8 cellular contexts compared by ENCODE assay signal in genomic region chr9:131738293-131738692, GRCh38. TPM values are rescaled to one million over a fixed set of nuclear protein-coding genes. Genes with fewer than 3 reads are reported as not detected.
DNase-seq lines count a peak whose midpoint lies in the region; ATAC-seq and TF ChIP-seq lines count a peak whose summit lies in the region.

No MANE protein-coding gene starts in this region.

- CTCF ChIA-PET in AG04450 (lab: Charles Lee): interaction anchor here (1.3 to 3.6 kb wide), 3 partner anchors 29 to 146 kb away, joined by 4 to 56 read pairs (median 4); no protein-coding TSS in a partner anchor

- POLR2A ChIA-PET in AG04450 (lab: Yijun Ruan, JAX): interaction anchor here (0.5 to 0.7 kb wide), 2 partner anchors 103 to 1193 kb away, joined by 3 to 4 read pairs; no protein-coding TSS in a partner anchor

- no peaks in the 10 kb centered on the region for H3K27me3 ChIP-seq in AG04450 (ENCODE audit: control insufficient read depth, insufficient read depth, low read length)
- H3K27me3 ChIP-seq in HUES48 (ENCODE audit: control insufficient read depth, insufficient read depth, low read length): no peaks in the 10 kb centered on the region
- H3K27me3 ChIP-seq in breast epithelium: no peaks in the 10 kb centered on the region
- no peaks in the 10 kb centered on the region for H3K27me3 ChIP-seq in muscle layer of colon (ENCODE audit: control insufficient read depth in 1 of 2, insufficient read depth in 2 of 2, low read length in 2 of 2)

- H3K9me3 ChIP-seq in AG04450 (ENCODE audit: control insufficient read depth, insufficient read depth, low read length): no peaks in the 10 kb centered on the region; the same call in 1 of the 2 replicates
- H3K9me3 ChIP-seq in HUES48 (ENCODE audit: control insufficient read depth, insufficient read depth, low read length): no peaks in the 10 kb centered on the region
- H3K9me3 ChIP-seq in breast epithelium: no peaks in the 10 kb centered on the region
- no peaks in the 10 kb centered on the region for H3K9me3 ChIP-seq in muscle layer of colon (ENCODE audit: low read length)

- H3K36me3 ChIP-seq in HUES48 (ENCODE audit: control insufficient read depth, insufficient read depth, low read length): peaks cover 11% of the 10 kb centered on the region; the same call in 1 of the 2 replicates
- H3K36me3 ChIP-seq in breast epithelium: no peaks in the 10 kb centered on the region
- H3K36me3 ChIP-seq in muscle layer of colon (ENCODE audit: insufficient read depth, low read length): no peaks in the 10 kb centered on the region

- H3K27ac ChIP-seq in AG04450 (ENCODE audit: low read depth, low read length) (no peak overlapping the region), HUES48 (ENCODE audit: low read depth, low read length) (no peak overlapping the region), breast epithelium (peak overlapping the region in 1 of 2 donors; percentile 77), muscle layer of colon (ENCODE audit: low read depth, low read length) (no peak overlapping the region)

- no peak for TF ChIP-seq POLR2A in breast epithelium (IDR thresholded peaks at IDR 0.05)

- H3K9ac ChIP-seq in HUES48 (ENCODE audit: low read depth, low read length): no peak overlapping the region
- peak overlapping the region; percentile 61 for H3K9ac ChIP-seq in muscle layer of colon (ENCODE audit: low read length)

- peaks cover 32% of the 10 kb centered on the region for H3K4me1 ChIP-seq in HUES48 (ENCODE audit: control insufficient read depth, insufficient read depth, low read length)
- peaks cover 5 to 19% of the 10 kb centered on the region in 2 donors for H3K4me1 ChIP-seq in breast epithelium
- H3K4me1 ChIP-seq in muscle layer of colon (ENCODE audit: insufficient read depth, low read length): peaks cover 39% of the 10 kb centered on the region

- intact Hi-C loops in breast epithelium (cut with DNase I; ENCODE audit: low total_unique reads): no loop called here

- no peak for ATAC-seq in HG03095 (IDR thresholded peaks at IDR 0.05; ENCODE audit: unreplicated experiment)
- ATAC-seq in GM21528 (IDR thresholded peaks at IDR 0.05; ENCODE audit: low FRiP score, unreplicated experiment): no peak
- ATAC-seq in HG03439 (IDR thresholded peaks at IDR 0.05; ENCODE audit: unreplicated experiment): no peak

- no peak for DNase-seq in AG04450 (ENCODE audit: low read depth, low spot score)
- no peak for DNase-seq in breast epithelium (ENCODE audit: low spot score in 2 of 2)
- DNase-seq in GM20000 (ENCODE audit: low spot score): no peak

- TF ChIP-seq CTCF in AG04450 (IDR thresholded peaks at IDR 0.05; ENCODE audit: low read depth, low read length) (no peak), breast epithelium (IDR thresholded peaks at IDR 0.05) (no peak), GM20000 (IDR thresholded peaks at IDR 0.05; ENCODE audit: extremely low read depth, missing control alignments) (no peak)

- H3K4me3 ChIP-seq in AG04450 (ENCODE audit: low read depth, low read length) (peak overlapping the region; percentile 78), HUES48 (ENCODE audit: low read depth, low read length) (peak overlapping the region; percentile 96), breast epithelium (peak overlapping the region; percentile 52 to 93 (median 66)), muscle layer of colon (ENCODE audit: low read depth in 1 of 2, low read length in 2 of 2) (peak overlapping the region; percentile 44 to 91)

RNA-seq across cellular contexts. Expression of gene RAPGEF1, which starts 1.6 kb away (rescaled TPM):
- polyA plus RNA-seq in AG04450 (2011; rRNA removed): 27.6 and 32.4 TPM in 2 replicates
- 32.8 and 36.3 TPM in 2 replicates for polyA minus RNA-seq in AG04450 (2011; rRNA and poly(A)+ RNA removed)
- total RNA-seq in breast epithelium: 10 to 100 TPM; 35.3 to 38.0 (median 37.3) TPM
